In genomic region chr7:84294907-84295455, GRCh38 we compare ENCODE assay signal across 30 cellular contexts.
"Had no signal": no experiment of that assay in that cellular context is flagged by ENCODE, and none has a peak within 500 bp of the region (broad histone marks: within the 10 kb centered on the region; RNA-seq: fewer than 3 reads in every experiment).

No MANE protein-coding gene starts in this region.

- DNase-seq: activated CD4-positive, alpha-beta T cell treated with anti-CD3 and anti-CD28 coated beads for 48 hours; activated CD4-positive, alpha-beta T cell treated with anti-CD3 and anti-CD28 coated beads, Interleukin-2, amount 50 U/mL, for 48 hours; activated CD8-positive, alpha-beta memory T cell treated with anti-CD3 and anti-CD28 coated beads for 24 hours; activated effector memory CD4-positive, alpha-beta T cell treated with Interleukin-2 at 50 U/mL for 16 hours; activated naive CD4-positive, alpha-beta T cell treated with anti-CD3 and anti-CD28 coated beads for 36 hours; activated naive CD8-positive, alpha-beta T cell treated with anti-CD3 and anti-CD28 coated beads for 36 hours; cerebellar nuclear complex; colonic mucosa; effector memory CD8-positive, alpha-beta T cell; gastrocnemius medialis; islet precursor cell; left colon; naive thymus-derived CD8-positive, alpha-beta T cell; occipital lobe; right cardiac atrium; spleen; stimulated activated naive CD4-positive, alpha-beta T cell; T-helper 17 cell; T1000; tibial artery; upper lobe of right lung; WERI-Rb-1 had no signal

- H3K27me3 ChIP-seq: ascending aorta, cardiac muscle cell, colonic mucosa, gastrocnemius medialis, hepatocyte, neural progenitor cell, spleen, suprapubic skin, tibial artery, upper lobe of right lung had no signal

- H3K27ac Mint-ChIP-seq: activated naive CD4-positive, alpha-beta T cell treated with anti-CD3 and anti-CD28 coated beads for 36 hours; activated naive CD8-positive, alpha-beta T cell treated with anti-CD3 and anti-CD28 coated beads for 36 hours; brain; effector memory CD8-positive, alpha-beta T cell; naive thymus-derived CD8-positive, alpha-beta T cell; neural progenitor cell; T-helper 17 cell had no signal

- H3K9me3 Mint-ChIP-seq: activated naive CD4-positive, alpha-beta T cell treated with anti-CD3 and anti-CD28 coated beads for 36 hours; activated naive CD8-positive, alpha-beta T cell treated with anti-CD3 and anti-CD28 coated beads for 36 hours; naive thymus-derived CD8-positive, alpha-beta T cell; neural progenitor cell had no signal

- H3K79me2 ChIP-seq: hepatocyte, parathyroid adenoma had no signal

- H3K27ac ChIP-seq: ascending aorta, cardiac muscle cell, colonic mucosa, gastrocnemius medialis, hepatocyte, neural progenitor cell, parathyroid adenoma, spleen, suprapubic skin, tibial artery, upper lobe of right lung, WERI-Rb-1 had no signal

- H3K4me1 Mint-ChIP-seq: activated naive CD8-positive, alpha-beta T cell treated with anti-CD3 and anti-CD28 coated beads for 36 hours; naive thymus-derived CD8-positive, alpha-beta T cell; T-helper 17 cell had no signal

- H3K4me3 ChIP-seq: ascending aorta, cardiac muscle cell, colonic mucosa, gastrocnemius medialis, hepatocyte, neural progenitor cell, spleen, suprapubic skin, tibial artery, upper lobe of right lung had no signal

- H3K9me3 ChIP-seq: ascending aorta, colonic mucosa, gastrocnemius medialis, spleen, suprapubic skin, tibial artery, upper lobe of right lung had no signal

- H3K9ac ChIP-seq: neural progenitor cell, parathyroid adenoma had no signal

- H3K4me2 ChIP-seq: hepatocyte, neural progenitor cell had no signal

- H2AFZ ChIP-seq: hepatocyte, neural progenitor cell, parathyroid adenoma had no signal

- H3K4me3 Mint-ChIP-seq: activated naive CD4-positive, alpha-beta T cell treated with anti-CD3 and anti-CD28 coated beads for 36 hours; activated naive CD8-positive, alpha-beta T cell treated with anti-CD3 and anti-CD28 coated beads for 36 hours; brain; effector memory CD8-positive, alpha-beta T cell; naive thymus-derived CD8-positive, alpha-beta T cell; neural progenitor cell; T-helper 17 cell had no signal

- H3K36me3 ChIP-seq: ascending aorta, cardiac muscle cell, colonic mucosa, gastrocnemius medialis, neural progenitor cell, spleen, suprapubic skin, tibial artery, upper lobe of right lung, WERI-Rb-1 had no signal

- H3K36me3 Mint-ChIP-seq: activated naive CD8-positive, alpha-beta T cell treated with anti-CD3 and anti-CD28 coated beads for 36 hours; brain; naive thymus-derived CD8-positive, alpha-beta T cell; neural progenitor cell had no signal

- H3K27me3 Mint-ChIP-seq: activated naive CD8-positive, alpha-beta T cell treated with anti-CD3 and anti-CD28 coated beads for 36 hours; brain; effector memory CD8-positive, alpha-beta T cell; T-helper 17 cell had no signal

- ATAC-seq: activated CD4-positive, CD25-positive, alpha-beta regulatory T cell treated with anti-CD3 and anti-CD28 coated beads, Interleukin-2, amount 50 U/mL, for 24 hours; effector memory CD8-positive, alpha-beta T cell; gastrocnemius medialis; left colon; naive thymus-derived CD8-positive, alpha-beta T cell; right cardiac atrium; T-helper 17 cell; upper lobe of right lung had no signal

- H3K4me1 ChIP-seq: ascending aorta, colonic mucosa, gastrocnemius medialis, parathyroid adenoma, spleen, suprapubic skin, tibial artery, upper lobe of right lung had no signal
